In genomic region chr22:20298803-20299735, GRCh38 we compare ENCODE assay signal across 8 cellular contexts. TPM values are rescaled to one million over a fixed set of nuclear protein-coding genes. Genes with fewer than 3 reads are reported as not detected.
DNase-seq lines count a peak whose midpoint lies in the region; ATAC-seq and TF ChIP-seq lines count a peak whose summit lies in the region.

No MANE protein-coding gene starts in this region.

- H3K79me2 ChIP-seq in SK-N-SH (ENCODE audit: insufficient read depth) (no peaks in the 10 kb centered on the region), parathyroid adenoma (no peaks in the 10 kb centered on the region)

- peak; percentile 77 for ATAC-seq in GM19438 (IDR thresholded peaks at IDR 0.05; ENCODE audit: low read depth, unreplicated experiment)

- CTCF ChIA-PET in SK-N-SH (lab: Yijun Ruan, JAX) = interaction anchor here (1.0 to 1.6 kb wide), 4 partner anchors 13 to 144 kb away, joined by 3 to 5 read pairs (median 3); partner anchors contain the start of gene DGCR6L

- TF ChIP-seq CTCF in SK-N-SH (IDR thresholded peaks at IDR 0.05) (no peak), parathyroid adenoma (IDR thresholded peaks at IDR 0.05) (no peak), tibial artery (IDR thresholded peaks at IDR 0.05) (no peak)

- H3K27me3 ChIP-seq in MG63 = no peaks in the 10 kb centered on the region; the same call in 1 of the 2 replicates
- H3K27me3 ChIP-seq in SK-N-SH (ENCODE audit: insufficient read depth) = peaks cover 12% of the 10 kb centered on the region
- H3K27me3 ChIP-seq in parathyroid adenoma (ENCODE audit: control insufficient read depth, insufficient read depth, low read length) = no peaks in the 10 kb centered on the region
- peaks cover 0 to 24% of the 10 kb centered on the region in 2 donors for H3K27me3 ChIP-seq in tibial artery

- WGBS in SK-N-SH (ENCODE audit: low lambda C conversion rate) = 2% methylated on average over 39 of the region's 88 CpGs

- H3K4me3 ChIP-seq in MG63 (peak overlapping the region; percentile 52), SK-N-SH (ENCODE audit: low read depth in 2 of 2, low read length in 1 of 2) (peak overlapping the region; percentile 53 to 62), parathyroid adenoma (ENCODE audit: low read depth, low read length) (peak overlapping the region; percentile 56), tibial artery (peak overlapping the region; percentile 54 to 64)

- POLR2A ChIA-PET in SK-N-SH (lab: Yijun Ruan, JAX) = interaction anchor here (0.6 kb wide), 1 partner anchor 96 kb away, joined by 5 read pairs; no protein-coding TSS in a partner anchor

- TF ChIP-seq EP300 in SK-N-SH (IDR thresholded peaks at IDR 0.05; ENCODE audit: borderline replicate concordance in 1 of 2, low read depth in 1 of 2, low read length in 1 of 2) = no peak

- H2AFZ ChIP-seq in SK-N-SH (ENCODE audit: low read depth) (peak overlapping the region; percentile 63; the same call in 1 of the 2 replicates), parathyroid adenoma (peak overlapping the region; percentile 79)

- H3K4me2 ChIP-seq in SK-N-SH (peak overlapping the region; percentile 96), parathyroid adenoma (ENCODE audit: low read length) (peak overlapping the region; percentile 88)

- H3K9me2 ChIP-seq in SK-N-SH = no peaks in the 10 kb centered on the region

- H3K9me3 ChIP-seq in MG63 (no peaks in the 10 kb centered on the region), SK-N-SH (no peaks in the 10 kb centered on the region), parathyroid adenoma (ENCODE audit: control insufficient read depth, low read length) (no peaks in the 10 kb centered on the region), tibial artery (no peaks in the 10 kb centered on the region)

- H3K4me1 ChIP-seq in SK-N-SH (ENCODE audit: control insufficient read depth in 1 of 2, insufficient read depth in 2 of 2, low read depth in 1 of 2, low read length in 1 of 2) (peaks cover 0 to 7% of the 10 kb centered on the region in 2 experiments; a peak in 1 of 4 replicates), parathyroid adenoma (no peaks in the 10 kb centered on the region), tibial artery (peaks cover 0 to 20% (median 18%) of the 10 kb centered on the region in 4 donors)

- H3K9ac ChIP-seq in SK-N-SH (peak overlapping the region; percentile 55; the same call in 1 of the 2 replicates), parathyroid adenoma (no peak overlapping the region)

- H4K20me1 ChIP-seq in SK-N-SH (ENCODE audit: insufficient read depth) = no peaks in the 10 kb centered on the region

- H3K36me3 ChIP-seq in MG63 = no peaks in the 10 kb centered on the region
- no peaks in the 10 kb centered on the region for H3K36me3 ChIP-seq in SK-N-SH (replicated peaks in 1 of 2; ENCODE audit: control insufficient read depth in 1 of 2, insufficient read depth in 2 of 2, low read length in 1 of 2)
- H3K36me3 ChIP-seq in parathyroid adenoma (ENCODE audit: control insufficient read depth, insufficient read depth, low read length) = no peaks in the 10 kb centered on the region
- H3K36me3 ChIP-seq in tibial artery = no peaks in the 10 kb centered on the region

- no peaks in the 10 kb centered on the region for H3F3A ChIP-seq in SK-N-SH (replicated peaks; ENCODE audit: insufficient read depth)

- DNase-seq in AG08396 (ENCODE audit: low spot score) (peak; percentile 85), MG63 (peak; percentile 84), SK-N-SH (peak; percentile 95), head of caudate nucleus (peak; percentile 42 to 94 (median 83)), tibial artery (peak; percentile 70 to 88)
- peak; percentile 95 for DNase-seq in activated naive CD4-positive, alpha-beta T cell treated with anti-CD3 and anti-CD28 coated beads, Interleukin-2, amount 50 U/mL, for 16 hours

- H3K27ac ChIP-seq in SK-N-SH (ENCODE audit: low read depth in 2 of 2, low read length in 1 of 2) (no peak overlapping the region), parathyroid adenoma (no peak overlapping the region), tibial artery (peak overlapping the region in 1 of 2 donors; percentile 56)

- intact Hi-C loops in head of caudate nucleus (cut with DNase I) (no loop called here), tibial artery (cut with DNase I; ENCODE audit: low total_unique reads) (no loop called here)

- no peak for TF ChIP-seq RAD21 in SK-N-SH (IDR thresholded peaks at IDR 0.05; ENCODE audit: low read length)

TF ChIP-seq in SK-N-SH, 30 proteins besides CTCF, POLR2A, EP300 and RAD21:
- no peak for TF ChIP-seq RCOR1 (IDR thresholded peaks at IDR 0.05; ENCODE audit: low read length)
- TF ChIP-seq FOXJ3 (CRISPR knock-in tag; IDR thresholded peaks at IDR 0.05) = no peak
- TF ChIP-seq NRF1 (IDR thresholded peaks at IDR 0.05; ENCODE audit: low read depth, low read length) = no peak
- TF ChIP-seq, protein P1, sequence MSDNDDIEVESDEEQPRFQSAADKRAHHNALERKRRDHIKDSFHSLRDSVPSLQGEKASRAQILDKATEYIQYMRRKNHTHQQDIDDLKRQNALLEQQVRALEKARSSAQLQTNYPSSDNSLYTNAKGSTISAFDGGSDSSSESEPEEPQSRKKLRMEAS (IDR thresholded peaks at IDR 0.05; ENCODE audit: low read depth) = 0 out of 2 replicates have a peak, but pooled peaks have one; percentile 48
- no peak for TF ChIP-seq CHD2 (IDR thresholded peaks at IDR 0.05; ENCODE audit: low read length, partially characterized antibody)

RNA-seq across cellular contexts. Expression of gene DGCR6L, which starts 20.8 kb away (rescaled TPM):
- total RNA-seq in MG63 (2014; rRNA removed; shearing (Covaris generic); ENCODE audit: low replicate concordance) = 82.0 and 82.5 TPM in 2 replicates
- 53.9 and 59.8 TPM in 2 replicates for polyA plus RNA-seq in SK-N-SH (2012; rRNA removed)
- 39.4 and 52.7 TPM in 2 replicates for polyA plus RNA-seq in SK-N-SH (2012; cell fraction: cytosol; rRNA removed)
- polyA plus RNA-seq in SK-N-SH (2012; cell fraction: nucleus; rRNA removed) = 27.3 and 45.0 TPM in 2 replicates

RNA-seq across cellular contexts. Expression of gene RTN4R, which starts 31.0 kb away (rescaled TPM):
- 0.10 and 5.7 TPM in 2 replicates for total RNA-seq in MG63 (2014; rRNA removed; shearing (Covaris generic); ENCODE audit: low replicate concordance)
- polyA plus RNA-seq in SK-N-SH (2012; rRNA removed) = 0.23 and 0.39 TPM in 2 replicates
- polyA plus RNA-seq in SK-N-SH (2012; cell fraction: cytosol; rRNA removed) = 0.12 and 0.47 TPM in 2 replicates
- 0.20 and 0.26 TPM in 2 replicates for polyA plus RNA-seq in SK-N-SH (2012; cell fraction: nucleus; rRNA removed)
